9 cellular contexts compared by ENCODE assay signal in the genomic region with DNA sequence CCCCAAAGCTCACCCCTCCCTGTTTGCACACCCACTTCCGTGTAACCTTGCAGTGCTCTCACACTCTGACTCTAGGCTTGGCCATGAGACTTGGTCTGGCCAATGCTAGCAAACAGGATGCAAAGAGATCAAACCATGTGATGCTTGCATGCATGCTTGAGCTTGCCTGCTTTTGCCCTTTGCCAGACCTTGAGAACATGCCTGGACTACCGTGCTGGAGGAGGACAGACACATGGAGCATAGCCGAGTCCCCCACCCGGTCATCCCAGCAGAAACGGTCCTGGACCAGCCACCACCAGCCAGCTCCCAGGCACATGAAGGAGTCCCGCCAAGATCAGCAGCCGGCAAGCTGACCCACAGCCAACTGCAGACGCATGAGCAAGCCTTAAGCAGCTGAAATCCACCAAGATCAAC. TPM values are rescaled to one million over a fixed set of nuclear protein-coding genes. Genes with fewer than 3 reads are reported as not detected.
DNase-seq lines count a peak whose midpoint lies in the region; ATAC-seq lines count a peak whose summit lies in the region.
"Had no signal": no experiment of that assay in that cellular context is flagged by ENCODE, and none has a peak within 500 bp of the region (broad histone marks: within the 10 kb centered on the region; RNA-seq: fewer than 3 reads in every experiment).

No MANE protein-coding gene starts in this region.

- peak overlapping the region in 6 of 7 donors; percentile 66 to 82 (median 72) for H3K4me3 Mint-ChIP-seq in CD8-positive, alpha-beta memory T cell
- peak overlapping the region; percentile 58 for H3K4me3 Mint-ChIP-seq in activated CD8-positive, alpha-beta T cell treated with anti-CD3 and anti-CD28 coated beads, Interleukin-2, amount 10 ng/mL, durations not matched to agents 7 days and 5 days

- no peaks in the 10 kb centered on the region for H3K9me3 ChIP-seq in CD8-positive, alpha-beta memory T cell (ENCODE audit: low read length)
- H3K9me3 ChIP-seq: SJCRH30 had no signal

- H3K36me3 Mint-ChIP-seq in CD8-positive, alpha-beta memory T cell: peaks cover 5 to 18% (median 8%) of the 10 kb centered on the region in 3 donors
- peaks cover 2% of the 10 kb centered on the region for H3K36me3 Mint-ChIP-seq in activated CD8-positive, alpha-beta T cell treated with anti-CD3 and anti-CD28 coated beads, Interleukin-2, amount 10 ng/mL, durations not matched to agents 7 days and 5 days (ENCODE audit: low read depth)

- peaks cover 0 to 2% (median 0%) of the 10 kb centered on the region in 5 donors for H3K9me3 Mint-ChIP-seq in CD8-positive, alpha-beta memory T cell
- H3K9me3 Mint-ChIP-seq in activated CD8-positive, alpha-beta T cell treated with anti-CD3 and anti-CD28 coated beads, Interleukin-2, amount 10 ng/mL, durations not matched to agents 7 days and 5 days (ENCODE audit: insufficient read depth): no peaks in the 10 kb centered on the region

- H3K27ac Mint-ChIP-seq in CD8-positive, alpha-beta memory T cell: peak overlapping the region; percentile 19 to 95 (median 84)
- H3K27ac Mint-ChIP-seq in activated CD8-positive, alpha-beta T cell treated with anti-CD3 and anti-CD28 coated beads, Interleukin-2, amount 10 ng/mL, durations not matched to agents 7 days and 5 days: peak overlapping the region; percentile 87

- H3K4me1 Mint-ChIP-seq in CD8-positive, alpha-beta memory T cell: peaks cover 38 to 46% (median 40%) of the 10 kb centered on the region in 3 donors
- H3K4me1 Mint-ChIP-seq in activated CD8-positive, alpha-beta T cell treated with anti-CD3 and anti-CD28 coated beads, Interleukin-2, amount 10 ng/mL, durations not matched to agents 7 days and 5 days (ENCODE audit: low read depth): peaks cover 26% of the 10 kb centered on the region

- H3K4me3 ChIP-seq in CD8-positive, alpha-beta memory T cell (ENCODE audit: low read length): no peak overlapping the region
- H3K4me3 ChIP-seq: SJCRH30 had no signal

- CTCF ChIA-PET in CD8-positive, alpha-beta memory T cell (lab: Charles Lee): interaction anchor here (1.3 to 1.4 kb wide), 2 partner anchors 34 to 51 kb away, joined by 4 to 6 read pairs; no protein-coding TSS in a partner anchor
- CTCF ChIA-PET in activated CD8-positive, alpha-beta T cell treated with anti-CD3 and anti-CD28 coated beads, Interleukin-2, amount 10 ng/mL, durations not matched to agents 7 days and 5 days (lab: Charles Lee): interaction anchor here (1.7 kb wide), 1 partner anchor 34 kb away, joined by 7 read pairs; no protein-coding TSS in a partner anchor

- no peaks in the 10 kb centered on the region for H3K36me3 ChIP-seq in CD8-positive, alpha-beta memory T cell (ENCODE audit: insufficient read depth, low read length)
- H3K36me3 ChIP-seq: SJCRH30 had no signal

- H3K27ac ChIP-seq in CD8-positive, alpha-beta memory T cell (ENCODE audit: low read depth, low read length): no peak overlapping the region
- H3K27ac ChIP-seq: SJCRH30 had no signal

- DNase-seq in CD8-positive, alpha-beta memory T cell: peak in 2 of 5 donors; percentile 28 to 53
- DNase-seq in activated CD8-positive, alpha-beta T cell treated with anti-CD3 and anti-CD28 coated beads, Interleukin-2, amount 10 ng/mL, durations not matched to agents 7 days and 5 days: peak; percentile 54
- DNase-seq in mucosa of gallbladder (ENCODE audit: low spot score) (peak; percentile 32), HuH-7.5 (ENCODE audit: low spot score) (no peak)
- DNase-seq in activated CD4-positive, CD25-positive, alpha-beta regulatory T cell (lab: John Stamatoyannopoulos, UW): no peak
- DNase-seq: SJCRH30 had no signal

- POLR2A ChIA-PET in CD8-positive, alpha-beta memory T cell (lab: Charles Lee): no interaction called here
- POLR2A ChIA-PET in activated CD8-positive, alpha-beta T cell treated with anti-CD3 and anti-CD28 coated beads, Interleukin-2, amount 10 ng/mL, durations not matched to agents 7 days and 5 days (lab: Charles Lee): interaction anchor here (1.3 to 1.7 kb wide), 2 partner anchors 12 to 54 kb away, joined by 3 read pairs; no protein-coding TSS in a partner anchor

- peaks cover 0 to 2% of the 10 kb centered on the region in 2 donors for H3K27me3 Mint-ChIP-seq in CD8-positive, alpha-beta memory T cell
- no peaks in the 10 kb centered on the region for H3K27me3 Mint-ChIP-seq in activated CD8-positive, alpha-beta T cell treated with anti-CD3 and anti-CD28 coated beads, Interleukin-2, amount 10 ng/mL, durations not matched to agents 7 days and 5 days (ENCODE audit: low read depth)

- H3K27me3 ChIP-seq in CD8-positive, alpha-beta memory T cell (ENCODE audit: insufficient read depth, low read length, poor library complexity, severe bottlenecking): no peaks in the 10 kb centered on the region

- peak; percentile 42 for ATAC-seq in GM21381 (IDR thresholded peaks at IDR 0.05; ENCODE audit: unreplicated experiment)
- ATAC-seq in activated CD8-positive, alpha-beta T cell treated with anti-CD3 and anti-CD28 coated beads, Interleukin-2, amount 10 ng/mL, durations not matched to agents 7 days and 5 days: peak; percentile 76
- no peak for ATAC-seq in GM19328 (IDR thresholded peaks at IDR 0.05; ENCODE audit: unreplicated experiment)
- no peak for ATAC-seq in GM21526 (IDR thresholded peaks at IDR 0.05; ENCODE audit: low FRiP score, unreplicated experiment)

- H3K4me1 ChIP-seq in CD8-positive, alpha-beta memory T cell (ENCODE audit: insufficient read depth, low read length): peaks cover 23% of the 10 kb centered on the region
- H3K4me1 ChIP-seq: SJCRH30 had no signal

RNA-seq across cellular contexts. Expression of a gene that starts 23.4 kb away (rescaled TPM):
- 1 to 10 TPM; 3.6 to 4.0 TPM for total RNA-seq in CD8-positive, alpha-beta memory T cell
- 5.3 TPM for polyA plus RNA-seq in CD8-positive, alpha-beta memory T cell
- total RNA-seq in activated CD8-positive, alpha-beta T cell treated with anti-CD3 and anti-CD28 coated beads, Interleukin-2, amount 10 ng/mL, durations not matched to agents 7 days and 5 days: 1 to 10 TPM; 8.3 to 9.3 TPM
- 23.1 TPM for total RNA-seq in mucosa of gallbladder

RNA-seq across cellular contexts. Expression of a gene that starts 55.1 kb away (rescaled TPM):
- total RNA-seq in CD8-positive, alpha-beta memory T cell: 10 to 100 TPM; 50.5 to 58.3 TPM
- 89.8 TPM for polyA plus RNA-seq in CD8-positive, alpha-beta memory T cell
- total RNA-seq in activated CD8-positive, alpha-beta T cell treated with anti-CD3 and anti-CD28 coated beads, Interleukin-2, amount 10 ng/mL, durations not matched to agents 7 days and 5 days: 10 to 100 TPM; 85.2 to 91.9 TPM
- 83.2 TPM for total RNA-seq in mucosa of gallbladder

Comparison
In these comparisons a context has a peak if more than half of its experiments do, and no peak if none do; other contexts are left out.
1. DNase-seq: peak in activated CD8-positive, alpha-beta T cell treated with anti-CD3 and anti-CD28 coated beads, Interleukin-2, amount 10 ng/mL, durations not matched to agents 7 days and 5 days (single experiment) and mucosa of gallbladder (single experiment); none in HuH-7.5 (single experiment) and activated CD4-positive, CD25-positive, alpha-beta regulatory T cell (0 of 4).
2. ATAC-seq: peak in GM21381 (single experiment) and activated CD8-positive, alpha-beta T cell treated with anti-CD3 and anti-CD28 coated beads, Interleukin-2, amount 10 ng/mL, durations not matched to agents 7 days and 5 days (single experiment); none in GM19328 (single experiment) and GM21526 (single experiment).